ENCODE assay signal across 20 cellular contexts in genomic region chr4:78437608-78438088, GRCh38.
A peak's percentile ranks its signal among the peaks of the same experiment; 100 is the strongest.
DNase-seq lines count a peak whose midpoint lies in the region; ATAC-seq and TF ChIP-seq lines count a peak whose summit lies in the region.
"Had no signal": no experiment of that assay in that cellular context is flagged by ENCODE, and none has a peak within 500 bp of the region (broad histone marks: within the 10 kb centered on the region; RNA-seq: fewer than 3 reads in every experiment).

No MANE protein-coding gene starts in this region.

- H3K27ac ChIP-seq in SK-N-SH (ENCODE audit: low read depth in 2 of 2, low read length in 1 of 2), result peak overlapping the region in 1 of 2 experiments; percentile 72; a peak in 2 of 4 replicates
- H3K27ac ChIP-seq: HL-60 had no signal

- 48% methylated on average over 2 of the region's 2 CpGs for WGBS in SK-N-SH (ENCODE audit: low lambda C conversion rate)

- ATAC-seq in HG02588 (IDR thresholded peaks at IDR 0.05; ENCODE audit: unreplicated experiment), result no peak

- peaks cover 0 to 26% of the 10 kb centered on the region in 2 experiments for H3K36me3 ChIP-seq in SK-N-SH (replicated peaks in 1 of 2; ENCODE audit: control insufficient read depth in 1 of 2, insufficient read depth in 2 of 2, low read length in 1 of 2)

- TF ChIP-seq CTCF in SK-N-SH (IDR thresholded peaks at IDR 0.05), result no peak
- no peak for TF ChIP-seq CTCF in progenitor cell of endocrine pancreas (IDR thresholded peaks at IDR 0.05; ENCODE audit: unreplicated experiment)

- CTCF ChIA-PET in SK-N-SH (lab: Yijun Ruan, JAX), result no interaction called here

- H4K20me1 ChIP-seq in SK-N-SH (ENCODE audit: insufficient read depth), result no peaks in the 10 kb centered on the region

- no peak overlapping the region for H3K4me3 Mint-ChIP-seq in progenitor cell of endocrine pancreas (ENCODE audit: low read depth)
- H3K4me3 Mint-ChIP-seq: CD4-positive, alpha-beta memory T cell; IgD-negative memory B cell had no signal

- H3K27ac Mint-ChIP-seq in progenitor cell of endocrine pancreas, result peak overlapping the region; percentile 31
- H3K27ac Mint-ChIP-seq: CD4-positive, alpha-beta memory T cell; IgD-negative memory B cell had no signal

- DNase-seq in GM04503 (ENCODE audit: low read depth) (peak; percentile 28), SK-N-SH (no peak), fibroblast of gingiva (ENCODE audit: low read depth) (peak; percentile 64), progenitor cell of endocrine pancreas (ENCODE audit: low spot score, unreplicated experiment) (no peak), T-helper 2 cell (no peak), NCI-H2196 (lab: John Stamatoyannopoulos, UW; ENCODE audit: unreplicated experiment) (no peak)
- no peak for DNase-seq in effector CD4-positive, alpha-beta T cell
- DNase-seq: CD4-positive, alpha-beta memory T cell; DMS79 treated with DMSO at 0.1 percent for 48 hours; H7; Kasumi-1; NCI-H187; NCI-H446 treated with DMSO at 0.1 percent for 48 hours; NCI-H748 treated with DMSO at 0.1 percent for 48 hours; OCI-M1; SIG-M5; SW 1271 had no signal

- peaks cover 13% of the 10 kb centered on the region for H3K4me1 Mint-ChIP-seq in progenitor cell of endocrine pancreas (ENCODE audit: low read depth)
- H3K4me1 Mint-ChIP-seq: CD4-positive, alpha-beta memory T cell; IgD-negative memory B cell had no signal

- no peaks in the 10 kb centered on the region for H3K9me3 ChIP-seq in SK-N-SH

- no peaks in the 10 kb centered on the region for H3K9me2 ChIP-seq in SK-N-SH

- peaks cover 0 to 20% of the 10 kb centered on the region in 2 experiments; a peak in 1 of 4 replicates for H3K4me1 ChIP-seq in SK-N-SH (ENCODE audit: control insufficient read depth in 1 of 2, insufficient read depth in 2 of 2, low read depth in 1 of 2, low read length in 1 of 2)

- H3K9ac ChIP-seq in SK-N-SH, result 0 out of 2 replicates have a peak overlapping the region, but pooled peaks have one; percentile 2

- peak in 1 of 2 experiments; percentile 30; a peak in 1 of 4 replicates for TF ChIP-seq EP300 in SK-N-SH (IDR thresholded peaks at IDR 0.05; ENCODE audit: borderline replicate concordance in 1 of 2, low read depth in 1 of 2, low read length in 1 of 2)

- no peak for TF ChIP-seq RAD21 in SK-N-SH (IDR thresholded peaks at IDR 0.05; ENCODE audit: low read length)

- POLR2A ChIA-PET in SK-N-SH (lab: Yijun Ruan, JAX), result no interaction called here

- no peaks in the 10 kb centered on the region for H3K27me3 ChIP-seq in SK-N-SH (ENCODE audit: insufficient read depth)

- H3K79me2 ChIP-seq in SK-N-SH (ENCODE audit: insufficient read depth), result no peaks in the 10 kb centered on the region

- H3F3A ChIP-seq in SK-N-SH (replicated peaks; ENCODE audit: insufficient read depth), result peaks cover 11% of the 10 kb centered on the region

- no peaks in the 10 kb centered on the region for H3K9me3 Mint-ChIP-seq in progenitor cell of endocrine pancreas (ENCODE audit: low read depth)
- H3K9me3 Mint-ChIP-seq: CD4-positive, alpha-beta memory T cell had no signal

- peaks cover 24% of the 10 kb centered on the region for H3K36me3 Mint-ChIP-seq in progenitor cell of endocrine pancreas (ENCODE audit: insufficient read depth)
- H3K36me3 Mint-ChIP-seq: CD4-positive, alpha-beta memory T cell; IgD-negative memory B cell had no signal

- peak overlapping the region; percentile 13; the same call in 1 of the 2 replicates for H3K4me2 ChIP-seq in SK-N-SH

- H3K4me3 ChIP-seq in SK-N-SH (ENCODE audit: low read depth in 2 of 2, low read length in 1 of 2), result no peak overlapping the region

- H3K27me3 Mint-ChIP-seq in progenitor cell of endocrine pancreas, result no peaks in the 10 kb centered on the region

- H2AFZ ChIP-seq in SK-N-SH (ENCODE audit: low read depth), result peak overlapping the region; percentile 61

TF ChIP-seq in SK-N-SH, 30 proteins besides CTCF, POLR2A, EP300 and RAD21:
- TF ChIP-seq MXI1 (IDR thresholded peaks at IDR 0.05; ENCODE audit: low read depth, low read length), result no peak
- no peak for TF ChIP-seq GATA2 (CRISPR knock-in tag; IDR thresholded peaks at IDR 0.05)
- 0 out of 2 replicates have a peak, but pooled peaks have one; percentile 10 for TF ChIP-seq TEAD4 (IDR thresholded peaks at IDR 0.05; ENCODE audit: borderline replicate concordance, insufficient read depth)
- no peak for TF ChIP-seq YY1 (IDR thresholded peaks at IDR 0.05; ENCODE audit: low read depth)
- no peak for TF ChIP-seq IRF3 (IDR thresholded peaks at IDR 0.05; ENCODE audit: low read depth, low read length)
- 0 out of 2 replicates have a peak, but pooled peaks have one; percentile 10 for TF ChIP-seq NFIC (IDR thresholded peaks at IDR 0.05; ENCODE audit: borderline replicate concordance)
- TF ChIP-seq JUND (IDR thresholded peaks at IDR 0.05), result peak; percentile 57
- TF ChIP-seq RFX5 (IDR thresholded peaks at IDR 0.05; ENCODE audit: low read length), result no peak
- TF ChIP-seq RXRA (IDR thresholded peaks at IDR 0.05; ENCODE audit: borderline replicate concordance, low read depth), result no peak
- peak; percentile 39; the same call in 1 of the 2 replicates for TF ChIP-seq PBX3 (IDR thresholded peaks at IDR 0.05)
- no peak for TF ChIP-seq REST (IDR thresholded peaks at IDR 0.05; ENCODE audit: low read depth, low read length)

Comparison
In these comparisons a context has a peak if more than half of its experiments do, and no peak if none do; other contexts are left out.
1. DNase-seq: peak in GM04503 (single experiment) and fibroblast of gingiva (single experiment); none in SK-N-SH (single experiment), progenitor cell of endocrine pancreas (single experiment), T-helper 2 cell (0 of 5), effector CD4-positive, alpha-beta T cell (single experiment) and NCI-H2196 (single experiment).